25 cellular contexts compared by ENCODE assay signal in genomic region chr12:117129391-117129790, GRCh38. TPM values are rescaled to one million over a fixed set of nuclear protein-coding genes. Genes with fewer than 3 reads are reported as not detected.
"Had no signal": no experiment of that assay in that cellular context is flagged by ENCODE, and none has a peak within 500 bp of the region (broad histone marks: within the 10 kb centered on the region; RNA-seq: fewer than 3 reads in every experiment).

No MANE protein-coding gene starts in this region.

- H3K9me3 ChIP-seq: adrenal gland had no signal

- H3K4me3 ChIP-seq: adrenal gland, cardiac muscle cell had no signal

- ATAC-seq: activated T-cell treated with anti-CD3 and anti-CD28 coated beads, Interleukin-2, amount 50 U/mL, for 4 hours; activated T-helper 17 cell treated with anti-CD3 and anti-CD28 coated beads, Interleukin-2, amount 50 U/mL, for 72 hours had no signal

- H3K27me3 Mint-ChIP-seq: activated T-helper 17 cell treated with anti-CD3 and anti-CD28 coated beads, Interleukin-2, amount 50 U/mL, for 72 hours had no signal

- FAIRE-seq: RCC 7860 had no signal

- H3K9me3 Mint-ChIP-seq: activated T-cell treated with anti-CD3 and anti-CD28 coated beads, Interleukin-2, amount 50 U/mL, for 4 hours; activated T-helper 17 cell treated with anti-CD3 and anti-CD28 coated beads, Interleukin-2, amount 50 U/mL, for 72 hours had no signal

- H3K36me3 ChIP-seq: adrenal gland, cardiac muscle cell had no signal

- H3K27ac Mint-ChIP-seq: activated naive CD8-positive, alpha-beta T cell treated with anti-CD3 and anti-CD28 coated beads, Interleukin-2, amount 10 ng/mL, durations not matched to agents 7 days and 5 days; activated T-helper 17 cell treated with anti-CD3 and anti-CD28 coated beads, Interleukin-2, amount 50 U/mL, for 72 hours; T-helper 1 cell treated with Interleukin-12 subunit alpha and Interleukin-12 subunit beta and Interleukin-4 antibody, amounts not matched to agents 30 μg/mL and 1 μg/mL, for 36 hours had no signal

- H3K36me3 Mint-ChIP-seq: activated naive CD8-positive, alpha-beta T cell treated with anti-CD3 and anti-CD28 coated beads, Interleukin-2, amount 10 ng/mL, durations not matched to agents 7 days and 5 days; brain had no signal

- H3K4me3 Mint-ChIP-seq: activated naive CD8-positive, alpha-beta T cell treated with anti-CD3 and anti-CD28 coated beads, Interleukin-2, amount 10 ng/mL, durations not matched to agents 7 days and 5 days; activated T-cell treated with anti-CD3 and anti-CD28 coated beads, Interleukin-2, amount 50 U/mL, for 4 hours; activated T-helper 17 cell treated with anti-CD3 and anti-CD28 coated beads, Interleukin-2, amount 50 U/mL, for 72 hours; brain; T-helper 1 cell treated with Interleukin-12 subunit alpha and Interleukin-12 subunit beta and Interleukin-4 antibody, amounts not matched to agents 30 μg/mL and 1 μg/mL, for 36 hours had no signal

- H3K27ac ChIP-seq: adrenal gland, cardiac muscle cell had no signal

- H3K27me3 ChIP-seq: adrenal gland, cardiac muscle cell had no signal

- DNase-seq: activated CD4-positive, alpha-beta T cell treated with anti-CD3 and anti-CD28 coated beads for 48 hours; activated CD4-positive, alpha-beta T cell treated with anti-CD3 and anti-CD28 coated beads, Interleukin-2, amount 50 U/mL, for 4 hours; activated CD4-positive, CD25-positive, alpha-beta regulatory T cell treated with anti-CD3 and anti-CD28 coated beads, Interleukin-2, amount 50 U/mL, for 72 hours; activated CD8-positive, alpha-beta memory T cell treated with anti-CD3 and anti-CD28 coated beads for 24 hours; activated naive CD4-positive, alpha-beta T cell treated with anti-CD3 and anti-CD28 coated beads, Interleukin-2, amount 50 U/mL, for 16 hours; activated naive CD8-positive, alpha-beta T cell treated with anti-CD3 and anti-CD28 coated beads, Interleukin-2, amount 10 ng/mL, durations not matched to agents 7 days and 5 days; activated T-cell treated with anti-CD3 and anti-CD28 coated beads, Interleukin-2, amount 50 U/mL, for 4 hours; adrenal gland; aorta; KG1; NCI-H1092; NCI-H1417; NCI-H1930; NCI-H2171; NCI-H2227 treated with DMSO at 0.1 percent for 48 hours; NCI-H510A; NCI-H526 treated with DMSO at 0.1 percent for 48 hours; SHP77 treated with DMSO at 0.1 percent for 48 hours had no signal

RNA-seq across cellular contexts. Expression of gene TESC, which starts 30.2 kb away (rescaled TPM):
- total RNA-seq: LHCN-M2, M059J had no signal
